ENCODE assay signal across 28 cellular contexts in genomic region chr15:47129033-47129432, GRCh38.
"Had no signal": no experiment of that assay in that cellular context is flagged by ENCODE, and none has a peak within 500 bp of the region (broad histone marks: within the 10 kb centered on the region; RNA-seq: fewer than 3 reads in every experiment).

No MANE protein-coding gene starts in this region.

- DNase-seq: effector memory CD8-positive, alpha-beta T cell; erythroblast; esophagus squamous epithelium; foreskin melanocyte; glutamatergic neuron; heart right ventricle; hypothalamus; immature natural killer cell; islet precursor cell; kidney glomerular epithelial cell; midbrain; naive thymus-derived CD8-positive, alpha-beta T cell; nephron progenitor cell; nucleus accumbens; stimulated activated CD4-positive, alpha-beta T cell treated with anti-CD3 and anti-CD28 coated beads, Interleukin-12 subunit alpha, Interleukin-12 subunit beta, amount 100 ng/mL, for 4 hours; stimulated activated CD4-positive, alpha-beta T cell treated with anti-CD3 and anti-CD28 coated beads, Interleukin-1b, Interleukin-23, amount 100 ng/mL, for 48 hours; stimulated activated CD4-positive, alpha-beta T cell treated with anti-CD3 and anti-CD28 coated beads, Interleukin-4, amount 100 ng/mL, for 1 hour; stimulated activated CD8-positive, alpha-beta memory T cell treated with anti-CD3 and anti-CD28 coated beads, Interleukin-4, amount 100 ng/mL, for 48 hours; stimulated activated naive CD4-positive, alpha-beta T cell treated with Interleukin-2 at 50 U/mL for 16 hours; stomach; thyroid gland had no signal

- H3K9me3 ChIP-seq: esophagus squamous epithelium, prostate gland, thyroid gland had no signal

- ATAC-seq: effector memory CD8-positive, alpha-beta T cell; heart right ventricle; naive thymus-derived CD8-positive, alpha-beta T cell; sciatic nerve had no signal

- H3K4me1 ChIP-seq: esophagus squamous epithelium, heart right ventricle, prostate gland, right atrium auricular region, stomach, thyroid gland had no signal

- H3K27ac ChIP-seq: coronary artery, esophagus squamous epithelium, heart right ventricle, prostate gland, right atrium auricular region, stomach, thyroid gland had no signal

- H3K4me2 ChIP-seq: smooth muscle cell had no signal

- H3K36me3 ChIP-seq: esophagus squamous epithelium, heart right ventricle, prostate gland, right atrium auricular region, stomach, thyroid gland had no signal

- H3K4me3 ChIP-seq: coronary artery, esophagus squamous epithelium, heart right ventricle, lung, prostate gland, right atrium auricular region, smooth muscle cell, stomach, thyroid gland had no signal

- FAIRE-seq: endometrium had no signal

- H3K27me3 ChIP-seq: esophagus squamous epithelium, heart right ventricle, right atrium auricular region, stomach, thyroid gland had no signal
